ENCODE assay signal across 11 cellular contexts in the genomic region with DNA sequence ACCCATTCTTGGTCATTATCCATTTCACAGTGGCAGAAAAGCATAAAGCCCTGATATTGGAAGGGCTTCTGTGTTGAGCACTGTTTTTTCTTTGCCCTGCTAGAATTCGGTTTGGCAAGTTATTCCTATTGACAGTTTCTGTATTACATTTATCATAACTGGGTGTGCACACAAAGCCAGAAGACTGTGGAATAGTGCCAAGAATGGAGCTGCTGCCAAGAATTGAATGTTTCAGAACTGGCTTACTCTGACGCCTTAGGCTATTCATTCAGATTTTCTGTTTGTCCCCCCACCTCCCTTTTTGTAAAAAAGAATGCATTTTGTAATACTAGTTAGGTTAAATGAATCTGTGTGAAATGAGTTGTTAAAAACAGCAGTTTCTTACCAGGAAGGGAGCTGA. TPM values are rescaled to one million over a fixed set of nuclear protein-coding genes. Genes with fewer than 3 reads are reported as not detected.
DNase-seq lines count a peak whose midpoint lies in the region; ATAC-seq, FAIRE-seq and TF ChIP-seq lines count a peak whose summit lies in the region.
"Had no signal": no experiment of that assay in that cellular context is flagged by ENCODE, and none has a peak within 500 bp of the region (broad histone marks: within the 10 kb centered on the region; RNA-seq: fewer than 3 reads in every experiment).

No MANE protein-coding gene starts in this region.

- H3K27ac ChIP-seq in fibroblast of lung (ENCODE audit: insufficient read depth, low read length) (no peak overlapping the region), pancreas (peak overlapping the region in 2 of 4 donors; percentile 48 to 52)

- H3K9ac ChIP-seq in fibroblast of lung (ENCODE audit: insufficient read depth, low read length) = no peak overlapping the region

- WGBS in pancreas, 2 donors = 7 to 10% methylated on average over 2 of the region's 2 CpGs

- no peak overlapping the region for H3K4me3 ChIP-seq in fibroblast of lung (replicated peaks in 1 of 4; ENCODE audit: control extremely low read depth in 1 of 4, insufficient read depth in 1 of 4, low read depth in 3 of 4, low read length in 4 of 4)
- no peak overlapping the region for H3K4me3 ChIP-seq in pancreas
- H3K4me3 ChIP-seq in H7 (ENCODE audit: insufficient read depth, low read depth, low read length) = no peak overlapping the region

- H3K27ac Mint-ChIP-seq in activated CD8-positive, alpha-beta memory T cell treated with anti-CD3 and anti-CD28 coated beads, Interleukin-2, amount 10 ng/mL, durations not matched to agents 7 days and 5 days = no peak overlapping the region
- H3K27ac Mint-ChIP-seq: activated naive CD8-positive, alpha-beta T cell; stimulated activated naive CD8-positive, alpha-beta T cell treated with anti-CD3 and anti-CD28 coated beads, Interleukin-15, Interleukin-2, amounts not matched to agents 100 ng/mL and 50 ng/mL, for 24 hours had no signal

- peaks cover 5% of the 10 kb centered on the region for H3K4me1 Mint-ChIP-seq in activated CD8-positive, alpha-beta memory T cell treated with anti-CD3 and anti-CD28 coated beads, Interleukin-2, amount 10 ng/mL, durations not matched to agents 7 days and 5 days

- H3K27me3 ChIP-seq in fibroblast of lung (ENCODE audit: control insufficient read depth, insufficient read depth, low read length) = no peaks in the 10 kb centered on the region
- H3K27me3 ChIP-seq in pancreas = no peaks in the 10 kb centered on the region
- H3K27me3 ChIP-seq in H7 (ENCODE audit: control insufficient read depth, insufficient read depth, low read length) = no peaks in the 10 kb centered on the region

- H4K20me1 ChIP-seq in fibroblast of lung (ENCODE audit: control insufficient read depth, extremely low read depth, insufficient read depth, low read length) = no peaks in the 10 kb centered on the region

- no peak overlapping the region for H3K4me3 Mint-ChIP-seq in activated CD8-positive, alpha-beta memory T cell treated with anti-CD3 and anti-CD28 coated beads, Interleukin-2, amount 10 ng/mL, durations not matched to agents 7 days and 5 days
- H3K4me3 Mint-ChIP-seq: activated naive CD8-positive, alpha-beta T cell; stimulated activated naive CD8-positive, alpha-beta T cell treated with anti-CD3 and anti-CD28 coated beads, Interleukin-15, Interleukin-2, amounts not matched to agents 100 ng/mL and 50 ng/mL, for 24 hours had no signal

- ATAC-seq in pancreas = peak; percentile 77 to 95 (median 94)
- no peak for ATAC-seq in HG03159 (IDR thresholded peaks at IDR 0.05; ENCODE audit: unreplicated experiment)
- no peak for ATAC-seq in activated CD8-positive, alpha-beta memory T cell treated with anti-CD3 and anti-CD28 coated beads, Interleukin-2, amount 10 ng/mL, durations not matched to agents 7 days and 5 days

- no peak overlapping the region for H3K4me2 ChIP-seq in fibroblast of lung (ENCODE audit: extremely low read depth, insufficient read depth, low read length)

- intact Hi-C loops in pancreas (cut with DNase I) = no loop called here

- peaks cover 2% of the 10 kb centered on the region for H3K79me2 ChIP-seq in fibroblast of lung (ENCODE audit: control insufficient read depth, insufficient read depth, low read length)

- H3K9me3 Mint-ChIP-seq in activated CD8-positive, alpha-beta memory T cell treated with anti-CD3 and anti-CD28 coated beads, Interleukin-2, amount 10 ng/mL, durations not matched to agents 7 days and 5 days (ENCODE audit: low read depth) = no peaks in the 10 kb centered on the region
- H3K9me3 Mint-ChIP-seq: stimulated activated naive CD8-positive, alpha-beta T cell treated with anti-CD3 and anti-CD28 coated beads, Interleukin-15, Interleukin-2, amounts not matched to agents 100 ng/mL and 50 ng/mL, for 24 hours had no signal

- H3K36me3 Mint-ChIP-seq in activated CD8-positive, alpha-beta memory T cell treated with anti-CD3 and anti-CD28 coated beads, Interleukin-2, amount 10 ng/mL, durations not matched to agents 7 days and 5 days = peaks cover 83% of the 10 kb centered on the region

- H2AFZ ChIP-seq in fibroblast of lung (ENCODE audit: low read length) = no peak overlapping the region

- TF ChIP-seq CTCF in fibroblast of lung (conservative IDR thresholded peaks at IDR 0.05 in 1 of 2, IDR thresholded peaks at IDR 0.05 in 1 of 2; ENCODE audit: low read depth in 1 of 2, low read length in 2 of 2) (no peak), pancreas (IDR thresholded peaks at IDR 0.05) (no peak)

- H3K36me3 ChIP-seq in fibroblast of lung (ENCODE audit: control insufficient read depth, insufficient read depth, low read length) (peaks cover 14% of the 10 kb centered on the region), pancreas (peaks cover 0 to 46% (median 28%) of the 10 kb centered on the region in 3 donors), H7 (replicated peaks; ENCODE audit: control insufficient read depth, insufficient read depth, low read length) (peaks cover 2% of the 10 kb centered on the region)

- CTCF ChIA-PET in activated CD8-positive, alpha-beta memory T cell treated with anti-CD3 and anti-CD28 coated beads, Interleukin-2, amount 10 ng/mL, durations not matched to agents 7 days and 5 days (lab: Charles Lee) = interaction anchor here (1.2 kb wide), 1 partner anchor 11 kb away, joined by 4 read pairs; no protein-coding TSS in a partner anchor

- DNase-seq in EH (ENCODE audit: low read depth) (peak; percentile 83), RPMI7951 (ENCODE audit: low read depth) (peak; percentile 78), fibroblast of lung (ENCODE audit: low read depth in 2 of 2) (peak; percentile 65 to 85), pancreas (peak in 4 of 6 donors; percentile 48 to 81 (median 77)), H7 (no peak)
- no peak for DNase-seq in activated CD4-positive, alpha-beta T cell treated with anti-CD3 and anti-CD28 coated beads for 48 hours
- no peak for DNase-seq in activated CD8-positive, alpha-beta memory T cell treated with anti-CD3 and anti-CD28 coated beads, Interleukin-2, amount 10 ng/mL, durations not matched to agents 7 days and 5 days

- FAIRE-seq in pancreas (lab: Jason Lieb, UNC) = no peak
- FAIRE-seq: TTC549 had no signal

- no peaks in the 10 kb centered on the region for H3K9me3 ChIP-seq in fibroblast of lung (ENCODE audit: control insufficient read depth, insufficient read depth, low read depth, low read length)
- no peaks in the 10 kb centered on the region for H3K9me3 ChIP-seq in pancreas

- H3K4me1 ChIP-seq in fibroblast of lung (ENCODE audit: control insufficient read depth, extremely low read depth, insufficient read depth, low read length) (no peaks in the 10 kb centered on the region), pancreas (peaks cover 19 to 31% (median 23%) of the 10 kb centered on the region in 3 donors)

- H3K27me3 Mint-ChIP-seq in activated CD8-positive, alpha-beta memory T cell treated with anti-CD3 and anti-CD28 coated beads, Interleukin-2, amount 10 ng/mL, durations not matched to agents 7 days and 5 days = no peaks in the 10 kb centered on the region
- H3K27me3 Mint-ChIP-seq: activated naive CD8-positive, alpha-beta T cell; stimulated activated naive CD8-positive, alpha-beta T cell treated with anti-CD3 and anti-CD28 coated beads, Interleukin-15, Interleukin-2, amounts not matched to agents 100 ng/mL and 50 ng/mL, for 24 hours had no signal

RNA-seq across cellular contexts. Expression of gene KDM3A, which starts 12.7 kb away (rescaled TPM):
- total RNA-seq in RPMI7951 (2014; rRNA removed; shearing (Covaris generic)) = 20.1 and 23.4 TPM in 2 replicates
- total RNA-seq in fibroblast of lung (20.5 and 23.1 TPM in 2 replicates), pancreas (10 to 100 TPM; 21.6 to 35.4 (median 28.3) TPM)
- polyA plus RNA-seq in fibroblast of lung (12.1 and 26.0 TPM in 2 replicates), pancreas (10 to 100 TPM; 15.4 to 23.0 TPM)
- 7.2 and 11.5 TPM in 2 replicates for polyA plus RNA-seq in fibroblast of lung (2012)
- 10.2 and 20.4 TPM in 2 replicates for polyA minus RNA-seq in fibroblast of lung (ENCODE audit: low replicate concordance)
- total RNA-seq in activated CD8-positive, alpha-beta memory T cell treated with anti-CD3 and anti-CD28 coated beads, Interleukin-2, amount 10 ng/mL, durations not matched to agents 7 days and 5 days = 10 to 100 TPM; 49.6 to 56.7 TPM
- total RNA-seq in H7 (2014; rRNA removed; shearing (Covaris generic)) = 10.3 and 14.5 TPM in 2 replicates

Comparison
In these comparisons a context has a peak if more than half of its experiments do, and no peak if none do; other contexts are left out.
1. DNase-seq: peak in EH (single experiment), RPMI7951 (single experiment), fibroblast of lung (2 of 2) and pancreas (4 of 6); none in activated CD4-positive, alpha-beta T cell treated with anti-CD3 and anti-CD28 coated beads for 48 hours (single experiment), activated CD8-positive, alpha-beta memory T cell treated with anti-CD3 and anti-CD28 coated beads, Interleukin-2, amount 10 ng/mL, durations not matched to agents 7 days and 5 days (single experiment) and H7 (single experiment).
2. ATAC-seq: peak in pancreas (4 of 4); none in HG03159 (single experiment) and activated CD8-positive, alpha-beta memory T cell treated with anti-CD3 and anti-CD28 coated beads, Interleukin-2, amount 10 ng/mL, durations not matched to agents 7 days and 5 days (single experiment).